Comparison of ENCODE assay signal across 1 cellular context in genomic region chr20:53693265-53693871, GRCh38.
A peak's percentile ranks its signal among the peaks of the same experiment; 100 is the strongest.
TF ChIP-seq lines count a peak whose summit lies in the region.

No MANE protein-coding gene starts in this region.

TF ChIP-seq in GM12878, 131 proteins besides CTCF, POLR2A, EP300 and RAD21 (continued from another document):
- TF ChIP-seq, protein P1, sequence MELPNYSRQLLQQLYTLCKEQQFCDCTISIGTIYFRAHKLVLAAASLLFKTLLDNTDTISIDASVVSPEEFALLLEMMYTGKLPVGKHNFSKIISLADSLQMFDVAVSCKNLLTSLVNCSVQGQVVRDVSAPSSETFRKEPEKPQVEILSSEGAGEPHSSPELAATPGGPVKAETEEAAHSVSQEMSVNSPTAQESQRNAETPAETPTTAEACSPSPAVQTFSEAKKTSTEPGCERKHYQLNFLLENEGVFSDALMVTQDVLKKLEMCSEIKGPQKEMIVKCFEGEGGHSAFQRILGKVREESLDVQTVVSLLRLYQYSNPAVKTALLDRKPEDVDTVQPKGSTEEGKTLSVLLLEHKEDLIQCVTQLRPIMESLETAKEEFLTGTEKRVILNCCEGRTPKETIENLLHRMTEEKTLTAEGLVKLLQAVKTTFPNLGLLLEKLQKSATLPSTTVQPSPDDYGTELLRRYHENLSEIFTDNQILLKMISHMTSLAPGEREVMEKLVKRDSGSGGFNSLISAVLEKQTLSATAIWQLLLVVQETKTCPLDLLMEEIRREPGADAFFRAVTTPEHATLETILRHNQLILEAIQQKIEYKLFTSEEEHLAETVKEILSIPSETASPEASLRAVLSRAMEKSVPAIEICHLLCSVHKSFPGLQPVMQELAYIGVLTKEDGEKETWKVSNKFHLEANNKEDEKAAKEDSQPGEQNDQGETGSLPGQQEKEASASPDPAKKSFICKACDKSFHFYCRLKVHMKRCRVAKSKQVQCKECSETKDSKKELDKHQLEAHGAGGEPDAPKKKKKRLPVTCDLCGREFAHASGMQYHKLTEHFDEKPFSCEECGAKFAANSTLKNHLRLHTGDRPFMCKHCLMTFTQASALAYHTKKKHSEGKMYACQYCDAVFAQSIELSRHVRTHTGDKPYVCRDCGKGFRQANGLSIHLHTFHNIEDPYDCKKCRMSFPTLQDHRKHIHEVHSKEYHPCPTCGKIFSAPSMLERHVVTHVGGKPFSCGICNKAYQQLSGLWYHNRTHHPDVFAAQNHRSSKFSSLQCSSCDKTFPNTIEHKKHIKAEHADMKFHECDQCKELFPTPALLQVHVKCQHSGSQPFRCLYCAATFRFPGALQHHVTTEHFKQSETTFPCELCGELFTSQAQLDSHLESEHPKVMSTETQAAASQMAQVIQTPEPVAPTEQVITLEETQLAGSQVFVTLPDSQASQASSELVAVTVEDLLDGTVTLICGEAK (IDR thresholded peaks at IDR 0.05; ENCODE audit: borderline replicate concordance): no peak
- no peak for TF ChIP-seq CHD4 (IDR thresholded peaks at IDR 0.05)
- TF ChIP-seq PML (IDR thresholded peaks at IDR 0.05; ENCODE audit: low read length): no peak
- TF ChIP-seq MEF2B (IDR thresholded peaks at IDR 0.05; ENCODE audit: partially characterized antibody, poor library complexity, severe bottlenecking): peak; percentile 11
- no peak for TF ChIP-seq NKRF (conservative IDR thresholded peaks at IDR 0.05)
- TF ChIP-seq IRF4 (IDR thresholded peaks at IDR 0.05; ENCODE audit: low read depth, low read length): no peak
- no peak for TF ChIP-seq ZBED1 (IDR thresholded peaks at IDR 0.05; ENCODE audit: borderline replicate concordance)
- TF ChIP-seq TAF1 (IDR thresholded peaks at IDR 0.05; ENCODE audit: borderline replicate concordance, low read depth, low read length): no peak
- no peak for TF ChIP-seq CBX3 (IDR thresholded peaks at IDR 0.05; ENCODE audit: borderline replicate concordance, low read depth)
- no peak for TF ChIP-seq SUPT20H (IDR thresholded peaks at IDR 0.05; ENCODE audit: borderline replicate concordance, control insufficient read depth, low read depth, low read length)
- no peak for TF ChIP-seq HSF1 (IDR thresholded peaks at IDR 0.05; ENCODE audit: low read depth, low read length)
- no peak for TF ChIP-seq CREB1 (IDR thresholded peaks at IDR 0.05; ENCODE audit: low read depth)
- TF ChIP-seq, protein P2, sequence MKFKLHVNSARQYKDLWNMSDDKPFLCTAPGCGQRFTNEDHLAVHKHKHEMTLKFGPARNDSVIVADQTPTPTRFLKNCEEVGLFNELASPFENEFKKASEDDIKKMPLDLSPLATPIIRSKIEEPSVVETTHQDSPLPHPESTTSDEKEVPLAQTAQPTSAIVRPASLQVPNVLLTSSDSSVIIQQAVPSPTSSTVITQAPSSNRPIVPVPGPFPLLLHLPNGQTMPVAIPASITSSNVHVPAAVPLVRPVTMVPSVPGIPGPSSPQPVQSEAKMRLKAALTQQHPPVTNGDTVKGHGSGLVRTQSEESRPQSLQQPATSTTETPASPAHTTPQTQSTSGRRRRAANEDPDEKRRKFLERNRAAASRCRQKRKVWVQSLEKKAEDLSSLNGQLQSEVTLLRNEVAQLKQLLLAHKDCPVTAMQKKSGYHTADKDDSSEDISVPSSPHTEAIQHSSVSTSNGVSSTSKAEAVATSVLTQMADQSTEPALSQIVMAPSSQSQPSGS (IDR thresholded peaks at IDR 0.05; ENCODE audit: low read length): peak; percentile 52; the same call in 1 of the 2 replicates
- no peak for TF ChIP-seq WRNIP1 (IDR thresholded peaks at IDR 0.05; ENCODE audit: borderline replicate concordance, low read depth, low read length)
- TF ChIP-seq POU2F2 (IDR thresholded peaks at IDR 0.05; ENCODE audit: borderline replicate concordance, low read depth, low read length): peak; percentile 75; the same call in 1 of the 3 replicates
- TF ChIP-seq TCF7 (IDR thresholded peaks at IDR 0.05; ENCODE audit: borderline replicate concordance): no peak
- no peak for TF ChIP-seq ZSCAN29 (IDR thresholded peaks at IDR 0.05)
- TF ChIP-seq, protein P3, sequence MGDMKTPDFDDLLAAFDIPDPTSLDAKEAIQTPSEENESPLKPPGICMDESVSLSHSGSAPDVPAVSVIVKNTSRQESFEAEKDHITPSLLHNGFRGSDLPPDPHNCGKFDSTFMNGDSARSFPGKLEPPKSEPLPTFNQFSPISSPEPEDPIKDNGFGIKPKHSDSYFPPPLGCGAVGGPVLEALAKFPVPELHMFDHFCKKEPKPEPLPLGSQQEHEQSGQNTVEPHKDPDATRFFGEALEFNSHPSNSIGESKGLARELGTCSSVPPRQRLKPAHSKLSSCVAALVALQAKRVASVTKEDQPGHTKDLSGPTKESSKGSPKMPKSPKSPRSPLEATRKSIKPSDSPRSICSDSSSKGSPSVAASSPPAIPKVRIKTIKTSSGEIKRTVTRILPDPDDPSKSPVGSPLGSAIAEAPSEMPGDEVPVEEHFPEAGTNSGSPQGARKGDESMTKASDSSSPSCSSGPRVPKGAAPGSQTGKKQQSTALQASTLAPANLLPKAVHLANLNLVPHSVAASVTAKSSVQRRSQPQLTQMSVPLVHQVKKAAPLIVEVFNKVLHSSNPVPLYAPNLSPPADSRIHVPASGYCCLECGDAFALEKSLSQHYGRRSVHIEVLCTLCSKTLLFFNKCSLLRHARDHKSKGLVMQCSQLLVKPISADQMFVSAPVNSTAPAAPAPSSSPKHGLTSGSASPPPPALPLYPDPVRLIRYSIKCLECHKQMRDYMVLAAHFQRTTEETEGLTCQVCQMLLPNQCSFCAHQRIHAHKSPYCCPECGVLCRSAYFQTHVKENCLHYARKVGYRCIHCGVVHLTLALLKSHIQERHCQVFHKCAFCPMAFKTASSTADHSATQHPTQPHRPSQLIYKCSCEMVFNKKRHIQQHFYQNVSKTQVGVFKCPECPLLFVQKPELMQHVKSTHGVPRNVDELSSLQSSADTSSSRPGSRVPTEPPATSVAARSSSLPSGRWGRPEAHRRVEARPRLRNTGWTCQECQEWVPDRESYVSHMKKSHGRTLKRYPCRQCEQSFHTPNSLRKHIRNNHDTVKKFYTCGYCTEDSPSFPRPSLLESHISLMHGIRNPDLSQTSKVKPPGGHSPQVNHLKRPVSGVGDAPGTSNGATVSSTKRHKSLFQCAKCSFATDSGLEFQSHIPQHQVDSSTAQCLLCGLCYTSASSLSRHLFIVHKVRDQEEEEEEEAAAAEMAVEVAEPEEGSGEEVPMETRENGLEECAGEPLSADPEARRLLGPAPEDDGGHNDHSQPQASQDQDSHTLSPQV (IDR thresholded peaks at IDR 0.05): no peak
- TF ChIP-seq TCF12 (IDR thresholded peaks at IDR 0.05; ENCODE audit: low read depth, low read length): no peak
- TF ChIP-seq MTA3 (IDR thresholded peaks at IDR 0.05; ENCODE audit: borderline replicate concordance, low read length): no peak
- no peak for TF ChIP-seq ASH2L (IDR thresholded peaks at IDR 0.05; ENCODE audit: borderline replicate concordance, low read depth)
- TF ChIP-seq MTA2 (IDR thresholded peaks at IDR 0.05; ENCODE audit: low read depth): peak; percentile 72; the same call in 1 of the 2 replicates
- TF ChIP-seq, protein P4, sequence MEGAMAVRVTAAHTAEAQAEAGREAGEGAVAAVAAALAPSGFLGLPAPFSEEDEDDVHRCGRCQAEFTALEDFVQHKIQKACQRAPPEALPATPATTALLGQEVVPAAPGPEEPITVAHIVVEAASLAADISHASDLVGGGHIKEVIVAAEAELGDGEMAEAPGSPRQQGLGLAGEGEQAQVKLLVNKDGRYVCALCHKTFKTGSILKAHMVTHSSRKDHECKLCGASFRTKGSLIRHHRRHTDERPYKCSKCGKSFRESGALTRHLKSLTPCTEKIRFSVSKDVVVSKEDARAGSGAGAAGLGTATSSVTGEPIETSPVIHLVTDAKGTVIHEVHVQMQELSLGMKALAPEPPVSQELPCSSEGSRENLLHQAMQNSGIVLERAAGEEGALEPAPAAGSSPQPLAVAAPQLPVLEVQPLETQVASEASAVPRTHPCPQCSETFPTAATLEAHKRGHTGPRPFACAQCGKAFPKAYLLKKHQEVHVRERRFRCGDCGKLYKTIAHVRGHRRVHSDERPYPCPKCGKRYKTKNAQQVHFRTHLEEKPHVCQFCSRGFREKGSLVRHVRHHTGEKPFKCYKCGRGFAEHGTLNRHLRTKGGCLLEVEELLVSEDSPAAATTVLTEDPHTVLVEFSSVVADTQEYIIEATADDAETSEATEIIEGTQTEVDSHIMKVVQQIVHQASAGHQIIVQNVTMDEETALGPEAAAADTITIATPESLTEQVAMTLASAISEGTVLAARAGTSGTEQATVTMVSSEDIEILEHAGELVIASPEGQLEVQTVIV (IDR thresholded peaks at IDR 0.05; ENCODE audit: borderline replicate concordance, partially characterized antibody): no peak
- TF ChIP-seq SP1 (IDR thresholded peaks at IDR 0.05; ENCODE audit: low read depth, low read length): no peak
- TF ChIP-seq CBX5 (IDR thresholded peaks at IDR 0.05; ENCODE audit: low read depth): no peak
- no peak for TF ChIP-seq SRF (IDR thresholded peaks at IDR 0.05; ENCODE audit: low read depth in 2 of 2, low read length in 2 of 2)
- TF ChIP-seq CHD1 (IDR thresholded peaks at IDR 0.05; ENCODE audit: low read depth, low read length): no peak
- no peak for TF ChIP-seq YBX1 (IDR thresholded peaks at IDR 0.05)
- peak; percentile 92 for TF ChIP-seq NFXL1 (IDR thresholded peaks at IDR 0.05; ENCODE audit: borderline replicate concordance)
- TF ChIP-seq EZH2 (IDR thresholded peaks at IDR 0.05; ENCODE audit: borderline replicate concordance, control insufficient read depth, low read depth, low read length): no peak
- TF ChIP-seq ZZZ3 (IDR thresholded peaks at IDR 0.05; ENCODE audit: control insufficient read depth, insufficient read length, low read depth): no peak
- no peak for TF ChIP-seq TARDBP (IDR thresholded peaks at IDR 0.05; ENCODE audit: borderline replicate concordance)
- no peak for TF ChIP-seq GABPA (IDR thresholded peaks at IDR 0.05; ENCODE audit: low read depth)
- TF ChIP-seq, protein P5, sequence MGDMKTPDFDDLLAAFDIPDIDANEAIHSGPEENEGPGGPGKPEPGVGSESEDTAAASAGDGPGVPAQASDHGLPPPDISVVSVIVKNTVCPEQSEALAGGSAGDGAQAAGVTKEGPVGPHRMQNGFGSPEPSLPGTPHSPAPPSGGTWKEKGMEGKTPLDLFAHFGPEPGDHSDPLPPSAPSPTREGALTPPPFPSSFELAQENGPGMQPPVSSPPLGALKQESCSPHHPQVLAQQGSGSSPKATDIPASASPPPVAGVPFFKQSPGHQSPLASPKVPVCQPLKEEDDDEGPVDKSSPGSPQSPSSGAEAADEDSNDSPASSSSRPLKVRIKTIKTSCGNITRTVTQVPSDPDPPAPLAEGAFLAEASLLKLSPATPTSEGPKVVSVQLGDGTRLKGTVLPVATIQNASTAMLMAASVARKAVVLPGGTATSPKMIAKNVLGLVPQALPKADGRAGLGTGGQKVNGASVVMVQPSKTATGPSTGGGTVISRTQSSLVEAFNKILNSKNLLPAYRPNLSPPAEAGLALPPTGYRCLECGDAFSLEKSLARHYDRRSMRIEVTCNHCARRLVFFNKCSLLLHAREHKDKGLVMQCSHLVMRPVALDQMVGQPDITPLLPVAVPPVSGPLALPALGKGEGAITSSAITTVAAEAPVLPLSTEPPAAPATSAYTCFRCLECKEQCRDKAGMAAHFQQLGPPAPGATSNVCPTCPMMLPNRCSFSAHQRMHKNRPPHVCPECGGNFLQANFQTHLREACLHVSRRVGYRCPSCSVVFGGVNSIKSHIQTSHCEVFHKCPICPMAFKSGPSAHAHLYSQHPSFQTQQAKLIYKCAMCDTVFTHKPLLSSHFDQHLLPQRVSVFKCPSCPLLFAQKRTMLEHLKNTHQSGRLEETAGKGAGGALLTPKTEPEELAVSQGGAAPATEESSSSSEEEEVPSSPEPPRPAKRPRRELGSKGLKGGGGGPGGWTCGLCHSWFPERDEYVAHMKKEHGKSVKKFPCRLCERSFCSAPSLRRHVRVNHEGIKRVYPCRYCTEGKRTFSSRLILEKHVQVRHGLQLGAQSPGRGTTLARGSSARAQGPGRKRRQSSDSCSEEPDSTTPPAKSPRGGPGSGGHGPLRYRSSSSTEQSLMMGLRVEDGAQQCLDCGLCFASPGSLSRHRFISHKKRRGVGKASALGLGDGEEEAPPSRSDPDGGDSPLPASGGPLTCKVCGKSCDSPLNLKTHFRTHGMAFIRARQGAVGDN (IDR thresholded peaks at IDR 0.05): no peak
- TF ChIP-seq, protein P6, sequence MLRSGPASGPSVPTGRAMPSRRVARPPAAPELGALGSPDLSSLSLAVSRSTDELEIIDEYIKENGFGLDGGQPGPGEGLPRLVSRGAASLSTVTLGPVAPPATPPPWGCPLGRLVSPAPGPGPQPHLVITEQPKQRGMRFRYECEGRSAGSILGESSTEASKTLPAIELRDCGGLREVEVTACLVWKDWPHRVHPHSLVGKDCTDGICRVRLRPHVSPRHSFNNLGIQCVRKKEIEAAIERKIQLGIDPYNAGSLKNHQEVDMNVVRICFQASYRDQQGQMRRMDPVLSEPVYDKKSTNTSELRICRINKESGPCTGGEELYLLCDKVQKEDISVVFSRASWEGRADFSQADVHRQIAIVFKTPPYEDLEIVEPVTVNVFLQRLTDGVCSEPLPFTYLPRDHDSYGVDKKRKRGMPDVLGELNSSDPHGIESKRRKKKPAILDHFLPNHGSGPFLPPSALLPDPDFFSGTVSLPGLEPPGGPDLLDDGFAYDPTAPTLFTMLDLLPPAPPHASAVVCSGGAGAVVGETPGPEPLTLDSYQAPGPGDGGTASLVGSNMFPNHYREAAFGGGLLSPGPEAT (IDR thresholded peaks at IDR 0.05; ENCODE audit: low read depth): no peak; the same call in none of the 2 replicates
- no peak for TF ChIP-seq BRCA1 (IDR thresholded peaks at IDR 0.05; ENCODE audit: low read depth, low read length)
- no peak for TF ChIP-seq MXI1 (IDR thresholded peaks at IDR 0.05; ENCODE audit: low read depth, low read length)
- no peak for TF ChIP-seq RBBP5 (conservative IDR thresholded peaks at IDR 0.05)
- no peak for TF ChIP-seq TBL1XR1 (IDR thresholded peaks at IDR 0.05; ENCODE audit: low read depth, low read length)
- TF ChIP-seq JUNB (IDR thresholded peaks at IDR 0.05): no peak
